20 cellular contexts compared by ENCODE assay signal in genomic region chr17:1033503-1033902, GRCh38.
"Had no signal": no experiment of that assay in that cellular context is flagged by ENCODE, and none has a peak within 500 bp of the region (broad histone marks: within the 10 kb centered on the region; RNA-seq: fewer than 3 reads in every experiment).

No MANE protein-coding gene starts in this region.

- H3K4me1 Mint-ChIP-seq: activated CD4-positive, alpha-beta T cell treated with anti-CD3 and anti-CD28 coated beads, Interleukin-2, amount 10 ng/mL, durations not matched to agents 24 days and 14 days had no signal

- DNase-seq: activated CD4-positive, alpha-beta T cell treated with anti-CD3 and anti-CD28 coated beads, Interleukin-2, amount 10 ng/mL, durations not matched to agents 24 days and 14 days; activated CD8-positive, alpha-beta memory T cell treated with anti-CD3 and anti-CD28 coated beads for 24 hours; anterior cingulate cortex; hippocampal formation; kidney; mammary epithelial cell; occipital lobe; SK-N-SH; stimulated activated CD4-positive, alpha-beta T cell treated with anti-CD3 and anti-CD28 coated beads, Interleukin-15, amount 100 ng/mL, for 24 hours; stimulated activated CD4-positive, alpha-beta T cell treated with anti-CD3 and anti-CD28 coated beads, Interleukin-4, amount 100 ng/mL, for 24 hours; stimulated activated naive CD8-positive, alpha-beta T cell treated with anti-CD3 and anti-CD28 coated beads, Interleukin-15, Interleukin-2, amounts not matched to agents 100 U/mL and 50 U/mL, for 24 hours; T-helper 1 cell; trophoblast cell had no signal

- H3K27ac ChIP-seq: breast epithelium, left lung, right atrium auricular region had no signal

- H3K36me3 Mint-ChIP-seq: natural killer cell treated with Interleukin-12 subunit alpha and Interleukin-12 subunit beta and Interleukin-15 and Interleukin-18, amount 100 ng/mL, for 72 hours; WTC11 had no signal

- H3K27me3 Mint-ChIP-seq: activated CD4-positive, alpha-beta T cell treated with anti-CD3 and anti-CD28 coated beads, Interleukin-2, amount 10 ng/mL, durations not matched to agents 24 days and 14 days; natural killer cell treated with Interleukin-12 subunit alpha and Interleukin-12 subunit beta and Interleukin-15 and Interleukin-18, amount 100 ng/mL, for 72 hours had no signal

- H3K9me3 ChIP-seq: breast epithelium, esophagus muscularis mucosa, left lung, right atrium auricular region, SK-N-SH had no signal

- H3K27me3 ChIP-seq: breast epithelium, esophagus muscularis mucosa, left lung, right atrium auricular region had no signal

- H3K27ac Mint-ChIP-seq: activated CD4-positive, alpha-beta T cell treated with anti-CD3 and anti-CD28 coated beads, Interleukin-2, amount 10 ng/mL, durations not matched to agents 24 days and 14 days; natural killer cell treated with Interleukin-12 subunit alpha and Interleukin-12 subunit beta and Interleukin-15 and Interleukin-18, amount 100 ng/mL, for 72 hours; progenitor cell of endocrine pancreas; WTC11 had no signal

- H3K9me3 Mint-ChIP-seq: activated CD4-positive, alpha-beta T cell treated with anti-CD3 and anti-CD28 coated beads, Interleukin-2, amount 10 ng/mL, durations not matched to agents 24 days and 14 days; natural killer cell treated with Interleukin-12 subunit alpha and Interleukin-12 subunit beta and Interleukin-15 and Interleukin-18, amount 100 ng/mL, for 72 hours; WTC11 had no signal

- H3K36me3 ChIP-seq: breast epithelium had no signal

- ATAC-seq: left lung; natural killer cell treated with Interleukin-12 subunit alpha and Interleukin-12 subunit beta and Interleukin-15 and Interleukin-18, amount 100 ng/mL, for 72 hours; stimulated activated naive CD8-positive, alpha-beta T cell treated with anti-CD3 and anti-CD28 coated beads, Interleukin-15, Interleukin-2, amounts not matched to agents 100 U/mL and 50 U/mL, for 24 hours; WTC11 had no signal

- H3K4me3 ChIP-seq: breast epithelium, esophagus muscularis mucosa, left lung, right atrium auricular region had no signal

- H3K9ac ChIP-seq: SK-N-SH had no signal

- H3K4me3 Mint-ChIP-seq: activated CD4-positive, alpha-beta T cell treated with anti-CD3 and anti-CD28 coated beads, Interleukin-2, amount 10 ng/mL, durations not matched to agents 24 days and 14 days; natural killer cell treated with Interleukin-12 subunit alpha and Interleukin-12 subunit beta and Interleukin-15 and Interleukin-18, amount 100 ng/mL, for 72 hours had no signal

- H3K9me2 ChIP-seq: SK-N-SH had no signal

- H3K4me2 ChIP-seq: SK-N-SH had no signal
